Comparison of ENCODE assay signal across 10 cellular contexts in genomic region chr13:40933508-40933907, GRCh38.
DNase-seq lines count a peak whose midpoint lies in the region; ATAC-seq, FAIRE-seq and TF ChIP-seq lines count a peak whose summit lies in the region.
"Had no signal": no experiment of that assay in that cellular context is flagged by ENCODE, and none has a peak within 500 bp of the region (broad histone marks: within the 10 kb centered on the region; RNA-seq: fewer than 3 reads in every experiment).

No MANE protein-coding gene starts in this region.

- H3K4me1 Mint-ChIP-seq in CD14-positive monocyte (peaks cover 9% of the 10 kb centered on the region), WTC11 (peaks cover 10% of the 10 kb centered on the region)
- peaks cover 22% of the 10 kb centered on the region for H3K4me1 Mint-ChIP-seq in activated T-helper 1 cell treated with anti-CD3 and anti-CD28 coated beads, Interleukin-12 subunit alpha, Interleukin-12 subunit beta, Interleukin-2, Interleukin-4 antibody, amounts not matched to agents 30 ng/mL and 10 ng/mL and 1 ng/mL, durations not matched to agents 14 hours and 24 hours and 36 hours (ENCODE audit: low read depth)

- no peak for FAIRE-seq in H54 (lab: Jason Lieb, UNC)

- POLR2A ChIA-PET in WTC11 (lab: Charles Lee) = no interaction called here

- CTCF ChIA-PET in WTC11 (lab: Charles Lee) = interaction anchor here (0.9 to 1.5 kb wide), 2 partner anchors 41 to 42 kb away, joined by 3 read pairs; no protein-coding TSS in a partner anchor

- TF ChIP-seq CTCF in CD14-positive monocyte (IDR thresholded peaks at IDR 0.05) = no peak
- TF ChIP-seq CTCF in WTC11 (IDR thresholded peaks at IDR 0.05) = no peak
- no peak for TF ChIP-seq CTCF in gastrocnemius medialis (IDR thresholded peaks at IDR 0.05 in 4 of 5, conservative IDR thresholded peaks at IDR 0.05 in 1 of 5)

- no peak overlapping the region for H3K27ac ChIP-seq in gastrocnemius medialis

- H3K9me3 Mint-ChIP-seq in CD14-positive monocyte = no peaks in the 10 kb centered on the region
- H3K9me3 Mint-ChIP-seq in activated T-helper 1 cell treated with anti-CD3 and anti-CD28 coated beads, Interleukin-12 subunit alpha, Interleukin-12 subunit beta, Interleukin-2, Interleukin-4 antibody, amounts not matched to agents 30 ng/mL and 10 ng/mL and 1 ng/mL, durations not matched to agents 14 hours and 24 hours and 36 hours = no peaks in the 10 kb centered on the region
- H3K9me3 Mint-ChIP-seq in WTC11 = no peaks in the 10 kb centered on the region

- H3K36me3 Mint-ChIP-seq in CD14-positive monocyte (peaks cover 58 to 85% of the 10 kb centered on the region in 2 donors), WTC11 (peaks cover 2% of the 10 kb centered on the region; the same call in 1 of the 2 replicates)
- peaks cover 40% of the 10 kb centered on the region for H3K36me3 Mint-ChIP-seq in activated T-helper 1 cell treated with anti-CD3 and anti-CD28 coated beads, Interleukin-12 subunit alpha, Interleukin-12 subunit beta, Interleukin-2, Interleukin-4 antibody, amounts not matched to agents 30 ng/mL and 10 ng/mL and 1 ng/mL, durations not matched to agents 14 hours and 24 hours and 36 hours (ENCODE audit: low read depth)

- in situ Hi-C loops in gastrocnemius medialis (cut with MboI; ENCODE audit: low sequenced_read_pairs in 4 of 4) = no loop called here

- no peaks in the 10 kb centered on the region for H3K27me3 ChIP-seq in gastrocnemius medialis
- H3K27me3 ChIP-seq: BLaER1 treated with 17β-estradiol and CSF1 and Interleukin-3, amounts not matched to agents 10 nM and 100 nM had no signal

- DNase-seq in CD14-positive monocyte (ENCODE audit: low spot score) (no peak), H54 (ENCODE audit: insufficient read length, low spot score) (no peak), WTC11 (ENCODE audit: low spot score) (no peak), NCI-H748 treated with DMSO at 0.1 percent for 48 hours (lab: John Stamatoyannopoulos, UW) (no peak), gastrocnemius medialis (no peak)
- DNase-seq in activated T-helper 1 cell treated with anti-CD3 and anti-CD28 coated beads, Interleukin-12 subunit alpha, Interleukin-12 subunit beta, Interleukin-2, Interleukin-4 antibody, amounts not matched to agents 30 ng/mL and 10 ng/mL and 1 ng/mL, durations not matched to agents 14 hours and 24 hours and 36 hours (ENCODE audit: low spot score) = no peak

- no peak overlapping the region for H3K4me3 Mint-ChIP-seq in CD14-positive monocyte
- no peak overlapping the region for H3K4me3 Mint-ChIP-seq in activated T-helper 1 cell treated with anti-CD3 and anti-CD28 coated beads, Interleukin-12 subunit alpha, Interleukin-12 subunit beta, Interleukin-2, Interleukin-4 antibody, amounts not matched to agents 30 ng/mL and 10 ng/mL and 1 ng/mL, durations not matched to agents 14 hours and 24 hours and 36 hours
- H3K4me3 Mint-ChIP-seq in WTC11 = no peak overlapping the region

- no peak for TF ChIP-seq POLR2A in H54 (IDR thresholded peaks at IDR 0.05; ENCODE audit: low read depth, low read length)
- no peak for TF ChIP-seq POLR2A in gastrocnemius medialis (IDR thresholded peaks at IDR 0.05)

- H3K36me3 ChIP-seq in gastrocnemius medialis = peaks cover 0 to 22% of the 10 kb centered on the region in 2 donors

- peak overlapping the region in 6 of 7 donors; percentile 23 to 86 (median 54) for H3K27ac Mint-ChIP-seq in CD14-positive monocyte
- H3K27ac Mint-ChIP-seq in activated T-helper 1 cell treated with anti-CD3 and anti-CD28 coated beads, Interleukin-12 subunit alpha, Interleukin-12 subunit beta, Interleukin-2, Interleukin-4 antibody, amounts not matched to agents 30 ng/mL and 10 ng/mL and 1 ng/mL, durations not matched to agents 14 hours and 24 hours and 36 hours = peak overlapping the region; percentile 64
- H3K27ac Mint-ChIP-seq in WTC11 = no peak overlapping the region

- H3K4me1 ChIP-seq in gastrocnemius medialis = peaks cover 25 to 31% of the 10 kb centered on the region in 2 donors

- intact Hi-C loops in CD14-positive monocyte (cut with micrococcal nuclease) = no loop called here
- intact Hi-C loops in activated T-helper 1 cell treated with anti-CD3 and anti-CD28 coated beads, Interleukin-12 subunit alpha, Interleukin-12 subunit beta, Interleukin-2, Interleukin-4 antibody, amounts not matched to agents 30 ng/mL and 10 ng/mL and 1 ng/mL, durations not matched to agents 14 hours and 24 hours and 36 hours (cut with micrococcal nuclease) = no loop called here
- intact Hi-C loops in gastrocnemius medialis (cut with DNase I; ENCODE audit: low total_unique reads) = no loop called here

- H3K9me3 ChIP-seq in gastrocnemius medialis = no peaks in the 10 kb centered on the region
- H3K9me3 ChIP-seq: BLaER1 treated with 17β-estradiol and CSF1 and Interleukin-3, amounts not matched to agents 10 nM and 100 nM had no signal

- ATAC-seq in GM18868 (IDR thresholded peaks at IDR 0.05; ENCODE audit: unreplicated experiment) (peak; percentile 72), HG02885 (IDR thresholded peaks at IDR 0.05; ENCODE audit: poor library complexity, unreplicated experiment) (peak; percentile 54), WTC11 (no peak), gastrocnemius medialis (no peak)
- ATAC-seq: SK-N-SH treated with all-trans-retinoic acid at 6 μM for 48 hours had no signal

- H3K4me3 ChIP-seq in gastrocnemius medialis = no peak overlapping the region
- H3K4me3 ChIP-seq: BLaER1 treated with 17β-estradiol and CSF1 and Interleukin-3, amounts not matched to agents 10 nM and 100 nM had no signal

- H3K27me3 Mint-ChIP-seq in CD14-positive monocyte (ENCODE audit: low read depth in 3 of 3) (no peaks in the 10 kb centered on the region), WTC11 (ENCODE audit: low read depth) (no peaks in the 10 kb centered on the region)
- no peaks in the 10 kb centered on the region for H3K27me3 Mint-ChIP-seq in activated T-helper 1 cell treated with anti-CD3 and anti-CD28 coated beads, Interleukin-12 subunit alpha, Interleukin-12 subunit beta, Interleukin-2, Interleukin-4 antibody, amounts not matched to agents 30 ng/mL and 10 ng/mL and 1 ng/mL, durations not matched to agents 14 hours and 24 hours and 36 hours (ENCODE audit: insufficient read depth)

TF ChIP-seq in WTC11, 78 proteins besides CTCF, POLR2A, EP300 and RAD21 (continues in another document):
- TF ChIP-seq ZNF317 (CRISPR knock-in tag; IDR thresholded peaks at IDR 0.05; ENCODE audit: borderline replicate concordance, low read depth) = no peak
- TF ChIP-seq E2F4 (CRISPR knock-in tag; IDR thresholded peaks at IDR 0.05; ENCODE audit: borderline replicate concordance, low read depth) = no peak
- TF ChIP-seq, protein P1, sequence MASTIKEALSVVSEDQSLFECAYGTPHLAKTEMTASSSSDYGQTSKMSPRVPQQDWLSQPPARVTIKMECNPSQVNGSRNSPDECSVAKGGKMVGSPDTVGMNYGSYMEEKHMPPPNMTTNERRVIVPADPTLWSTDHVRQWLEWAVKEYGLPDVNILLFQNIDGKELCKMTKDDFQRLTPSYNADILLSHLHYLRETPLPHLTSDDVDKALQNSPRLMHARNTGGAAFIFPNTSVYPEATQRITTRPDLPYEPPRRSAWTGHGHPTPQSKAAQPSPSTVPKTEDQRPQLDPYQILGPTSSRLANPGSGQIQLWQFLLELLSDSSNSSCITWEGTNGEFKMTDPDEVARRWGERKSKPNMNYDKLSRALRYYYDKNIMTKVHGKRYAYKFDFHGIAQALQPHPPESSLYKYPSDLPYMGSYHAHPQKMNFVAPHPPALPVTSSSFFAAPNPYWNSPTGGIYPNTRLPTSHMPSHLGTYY (CRISPR knock-in tag; IDR thresholded peaks at IDR 0.05) = no peak
- TF ChIP-seq ELF4 (CRISPR knock-in tag; IDR thresholded peaks at IDR 0.05; ENCODE audit: low read depth) = no peak
- no peak for TF ChIP-seq NR2C2 (CRISPR knock-in tag; IDR thresholded peaks at IDR 0.05)
- no peak for TF ChIP-seq RELA (CRISPR knock-in tag; IDR thresholded peaks at IDR 0.05; ENCODE audit: borderline replicate concordance)
- TF ChIP-seq GTF2I (CRISPR knock-in tag; conservative IDR thresholded peaks at IDR 0.05) = no peak
- no peak for TF ChIP-seq ZNF532 (CRISPR knock-in tag; IDR thresholded peaks at IDR 0.05; ENCODE audit: borderline replicate concordance)

Comparison
In these comparisons a context has a peak if more than half of its experiments do, and no peak if none do; other contexts are left out.
1. ATAC-seq: peak in GM18868 (single experiment) and HG02885 (single experiment); none in WTC11 (single experiment) and gastrocnemius medialis (0 of 2).